Comparison of ENCODE assay signal across 8 cellular contexts in genomic region chr6:63637865-63638445, GRCh38. TPM values are rescaled to one million over a fixed set of nuclear protein-coding genes. Genes with fewer than 3 reads are reported as not detected.
DNase-seq lines count a peak whose midpoint lies in the region; ATAC-seq, FAIRE-seq and TF ChIP-seq lines count a peak whose summit lies in the region.

No MANE protein-coding gene starts in this region.

- peak overlapping the region; percentile 25 to 100 (median 96) for H3K4me3 Mint-ChIP-seq in naive B cell

- H3K9me3 Mint-ChIP-seq in naive B cell = no peaks in the 10 kb centered on the region

- ATAC-seq in GM12878 = no peak
- ATAC-seq in naive B cell (ENCODE audit: low read depth in 2 of 2) = no peak
- no peak for ATAC-seq in GM18861 (IDR thresholded peaks at IDR 0.05; ENCODE audit: unreplicated experiment)

- no peak for TF ChIP-seq RAD21 in GM12878 (IDR thresholded peaks at IDR 0.05; ENCODE audit: insufficient read depth, low read depth, low read length)

- no peaks in the 10 kb centered on the region for H3K27me3 Mint-ChIP-seq in naive B cell

- in situ Hi-C loops in GM12878 (cut with MboI) = no loop called here

- H3K79me2 ChIP-seq in GM12878 (ENCODE audit: control insufficient read depth, insufficient read depth, low read length) = peaks cover 73% of the 10 kb centered on the region

- peaks cover 44 to 61% (median 56%) of the 10 kb centered on the region in 3 donors for H3K4me1 Mint-ChIP-seq in naive B cell

- no peak overlapping the region for H2AFZ ChIP-seq in GM12878 (ENCODE audit: control insufficient read depth, low read depth, low read length)

- H3K27ac Mint-ChIP-seq in naive B cell = peak overlapping the region in 3 of 6 donors; percentile 42 to 96 (median 58)

- intact Hi-C loops in GM12878 (cut with micrococcal nuclease; ENCODE audit: unreplicated experiment) (loop anchor here (2.0 to 5.0 kb wide), 3 partner anchors 13 to 285 kb away; no protein-coding TSS in a partner anchor), adrenal gland (cut with DNase I) (no loop called here)

- peaks cover 7 to 45% (median 38%) of the 10 kb centered on the region in 10 experiments for H3K4me1 ChIP-seq in BLaER1 treated with 17β-estradiol and CSF1 and Interleukin-3, amounts not matched to agents 10 nM and 100 nM
- H3K4me1 ChIP-seq in HUES48 (ENCODE audit: control insufficient read depth, insufficient read depth, low read length) (peaks cover 36% of the 10 kb centered on the region), GM12878 (ENCODE audit: control insufficient read depth, insufficient read depth, low read length) (no peaks in the 10 kb centered on the region), adrenal gland (replicated peaks in 1 of 2) (peaks cover 13 to 48% of the 10 kb centered on the region in 2 donors)

- H3K4me3 ChIP-seq in BLaER1 treated with 17β-estradiol and CSF1 and Interleukin-3, amounts not matched to agents 10 nM and 100 nM = peak overlapping the region; percentile 86 to 98 (median 94)
- H3K4me3 ChIP-seq in HUES48 (ENCODE audit: low read depth, low read length) (peak overlapping the region; percentile 98), GM12878 (peak overlapping the region; percentile 78), adrenal gland (peak overlapping the region in 1 of 4 donors; percentile 81)

- no peak for TF ChIP-seq EP300 in GM12878 (IDR thresholded peaks at IDR 0.05; ENCODE audit: borderline replicate concordance in 1 of 2, control insufficient read depth in 1 of 2, low read depth in 2 of 2, low read length in 2 of 2)

- peaks cover 4 to 17% (median 10%) of the 10 kb centered on the region in 11 experiments; a peak in 16 of 22 replicates for H3K36me3 ChIP-seq in BLaER1 treated with 17β-estradiol and CSF1 and Interleukin-3, amounts not matched to agents 10 nM and 100 nM
- 0 out of 2 replicates have a peak, but pooled peaks cover 6% of the 10 kb centered on the region for H3K36me3 ChIP-seq in HUES48 (ENCODE audit: control insufficient read depth, insufficient read depth, low read length)
- peaks cover 0 to 4% of the 10 kb centered on the region in 2 experiments; a peak in 1 of 4 replicates for H3K36me3 ChIP-seq in GM12878 (ENCODE audit: control insufficient read depth in 2 of 2, insufficient read depth in 2 of 2, low read length in 1 of 2)
- no peaks in the 10 kb centered on the region for H3K36me3 ChIP-seq in adrenal gland (replicated peaks in 1 of 2)

- no TSS peak for BruUV-seq in GM12878 (replicated peaks; lab: Mats Ljungman, UMichigan)

- H3K9me3 ChIP-seq in BLaER1 treated with 17β-estradiol and CSF1 and Interleukin-3, amounts not matched to agents 10 nM and 100 nM (replicated peaks in 1 of 11) = no peaks in the 10 kb centered on the region
- H3K9me3 ChIP-seq in HUES48 (ENCODE audit: control insufficient read depth, insufficient read depth, low read length) = no peaks in the 10 kb centered on the region
- H3K9me3 ChIP-seq in GM12878 (replicated peaks; ENCODE audit: control insufficient read depth, insufficient read depth, low read length) = no peaks in the 10 kb centered on the region
- no peaks in the 10 kb centered on the region for H3K9me3 ChIP-seq in adrenal gland (replicated peaks in 1 of 3)

- H3K27ac ChIP-seq in BLaER1 treated with 17β-estradiol and CSF1 and Interleukin-3, amounts not matched to agents 10 nM and 100 nM = peak overlapping the region in 5 of 11 experiments; percentile 92 to 99 (median 98); a peak in 8 of 22 replicates
- H3K27ac ChIP-seq in HUES48 (ENCODE audit: low read depth, low read length) = no peak overlapping the region
- H3K27ac ChIP-seq in GM12878 (ENCODE audit: control insufficient read depth, insufficient read depth) = no peak overlapping the region
- H3K27ac ChIP-seq in adrenal gland = no peak overlapping the region

- H3K4me2 ChIP-seq in BLaER1 treated with 17β-estradiol and CSF1 and Interleukin-3, amounts not matched to agents 10 nM and 100 nM = peak overlapping the region; percentile 74 to 89 (median 82)
- H3K4me2 ChIP-seq in GM12878 (ENCODE audit: control insufficient read depth, insufficient read depth) = peak overlapping the region; percentile 73

- TF ChIP-seq POLR2A in GM12878 (IDR thresholded peaks at IDR 0.05; ENCODE audit: low read depth, low read length) (no peak), adrenal gland (IDR thresholded peaks at IDR 0.05) (no peak)

- POLR2A ChIA-PET in GM12878 (lab: Charles Lee) = no interaction called here

- H3K9ac ChIP-seq in BLaER1 treated with 17β-estradiol and CSF1 and Interleukin-3, amounts not matched to agents 10 nM and 100 nM = peak overlapping the region; percentile 94 to 99 (median 98); a peak in 18 of 22 replicates
- H3K9ac ChIP-seq in HUES48 (ENCODE audit: low read depth, low read length) = no peak overlapping the region
- H3K9ac ChIP-seq in GM12878 (ENCODE audit: control insufficient read depth, insufficient read depth, low read length) = peak overlapping the region; percentile 90

- H4K20me1 ChIP-seq in BLaER1 treated with 17β-estradiol and CSF1 and Interleukin-3, amounts not matched to agents 10 nM and 100 nM = peaks cover 35 to 70% (median 65%) of the 10 kb centered on the region in 11 experiments; a peak in 21 of 22 replicates
- H4K20me1 ChIP-seq in GM12878 (ENCODE audit: control insufficient read depth, insufficient read depth) = peaks cover 3% of the 10 kb centered on the region; the same call in 1 of the 2 replicates

- RAD21 ChIA-PET in GM12878 (lab: Charles Lee; ENCODE audit: unreplicated experiment) = interaction anchor here (0.6 to 4.0 kb wide), 9 partner anchors 12 to 285 kb away, joined by 3 to 17 read pairs (median 4); no protein-coding TSS in a partner anchor

- 22% methylated on average over 2 of the region's 2 CpGs for WGBS in GM12878 (ENCODE audit: insufficient coverage, insufficient replicate concordance, low lambda C conversion rate, missing lambda C conversion rate)
- 29 to 49% (median 35%) methylated on average over 2 of the region's 2 CpGs for WGBS in adrenal gland, 4 donors

- no peak for TF ChIP-seq CTCF in GM12878 (IDR thresholded peaks at IDR 0.05 in 2 of 3, conservative IDR thresholded peaks at IDR 0.05 in 1 of 3; ENCODE audit: control insufficient read depth in 2 of 3, extremely low read depth in 1 of 3, insufficient read depth in 1 of 3, low read depth in 3 of 3, low read length in 3 of 3)
- TF ChIP-seq CTCF in adrenal gland (IDR thresholded peaks at IDR 0.05) = no peak

- peaks cover 0 to 7% of the 10 kb centered on the region in 2 donors for H3K36me3 Mint-ChIP-seq in naive B cell

- SMC1A ChIA-PET in GM12878 (lab: Charles Lee; ENCODE audit: uncharacterized antibody, unreplicated experiment) = interaction anchor here (0.9 to 1.6 kb wide), 10 partner anchors 11 to 286 kb away, joined by 3 to 7 read pairs (median 4); no protein-coding TSS in a partner anchor

- H3K27me3 ChIP-seq in BLaER1 treated with 17β-estradiol and CSF1 and Interleukin-3, amounts not matched to agents 10 nM and 100 nM = no peaks in the 10 kb centered on the region
- H3K27me3 ChIP-seq in HUES48 (ENCODE audit: control insufficient read depth, insufficient read depth, low read length) = peaks cover 15% of the 10 kb centered on the region
- no peaks in the 10 kb centered on the region for H3K27me3 ChIP-seq in GM12878 (replicated peaks in 1 of 2; ENCODE audit: control insufficient read depth in 2 of 2, insufficient read depth in 2 of 2, low read length in 1 of 2)
- H3K27me3 ChIP-seq in adrenal gland = no peaks in the 10 kb centered on the region

- CTCF ChIA-PET in GM12878 (lab: Yijun Ruan, JAX) = interaction anchor here (0.6 to 1.8 kb wide), 7 partner anchors 37 to 285 kb away, joined by 3 to 7 read pairs (median 5); no protein-coding TSS in a partner anchor

- DNase-seq in GM12878 (ENCODE audit: low read depth, low spot score) = no peak
- no peak for DNase-seq in naive B cell
- no peak for DNase-seq in DMS153 (lab: John Stamatoyannopoulos, UW)
- DNase-seq in MV-4-11 (lab: John Stamatoyannopoulos, UW) = no peak
- no peak for DNase-seq in adrenal gland

- no peak for FAIRE-seq in GM12878 (lab: Jason Lieb, UNC)

TF ChIP-seq in GM12878, 131 proteins besides CTCF, POLR2A, EP300 and RAD21 (continues in another document):
- TF ChIP-seq SREBF2 (IDR thresholded peaks at IDR 0.05; ENCODE audit: low read length) = no peak
- no peak for TF ChIP-seq POU2F2 (IDR thresholded peaks at IDR 0.05; ENCODE audit: borderline replicate concordance, low read depth, low read length)
- no peak for TF ChIP-seq ZNF24 (IDR thresholded peaks at IDR 0.05)
- no peak for TF ChIP-seq BCL3 (IDR thresholded peaks at IDR 0.05; ENCODE audit: borderline replicate concordance, insufficient read depth, low read depth, low read length, poor library complexity, severe bottlenecking)
- TF ChIP-seq ZNF274 (IDR thresholded peaks at IDR 0.05; ENCODE audit: insufficient read depth, insufficient read length) = no peak

RNA-seq across cellular contexts. Expression of gene PHF3, which starts 2.4 kb away (rescaled TPM):
- 223 and 233 TPM in 2 replicates for total RNA-seq in GM12878 (2013; cell fraction: nucleolus; rRNA removed)
- 38.2 and 43.6 TPM in 2 replicates for total RNA-seq in GM12878 (2014; rRNA removed)
- 59.3 and 61.5 TPM in 2 replicates for total RNA-seq in GM12878 (2014; rRNA removed; fragmentation: Illumina TruSeq; extraction: Trizol)
- total RNA-seq in GM12878 (2021) = 39.4 and 41.1 TPM in 2 replicates
- 12.7 TPM for polyA plus RNA-seq in GM12878 (2011; ENCODE audit: low read depth)
- 29.0 and 48.5 TPM in 2 replicates for polyA plus RNA-seq in GM12878 (2011; rRNA removed)
- polyA plus RNA-seq in GM12878 (2011; cell fraction: cytosol; rRNA removed) = 6.4 and 7.9 TPM in 2 replicates
- polyA plus RNA-seq in GM12878 (2011; cell fraction: nucleus; rRNA removed) = 79.7 and 85.1 TPM in 2 replicates
- polyA plus RNA-seq in GM12878 (2012) = 20.3 and 28.3 TPM in 2 replicates
- 34.3 and 42.9 TPM in 2 replicates for polyA plus RNA-seq in GM12878 (2014; fragmentation: Illumina TruSeq; extraction: Trizol)
- 1 to 10 TPM; 8.3 to 9.5 TPM for polyA plus RNA-seq in GM12878 (2014; fragmentation: Nextera tagmentation; extraction: Ambion mirVana)
- polyA plus RNA-seq in GM12878 (2014; rRNA removed) = 17.2 and 18.6 TPM in 2 replicates
- polyA plus RNA-seq in GM12878 (2016; fragmentation: Nextera tagmentation; extraction: Ambion mirVana) = 10 to 100 TPM; 18.2 to 24.2 TPM
- 33.7 and 44.9 TPM in 2 replicates for polyA minus RNA-seq in GM12878 (2011; rRNA and poly(A)+ RNA removed)
- polyA minus RNA-seq in GM12878 (2011; cell fraction: cytosol; rRNA and poly(A)+ RNA removed) = 15.9 and 17.9 TPM in 2 replicates
- 92.0 and 133 TPM in 2 replicates for polyA minus RNA-seq in GM12878 (2011; cell fraction: nucleus; rRNA and poly(A)+ RNA removed)
- polyA plus RNA-seq in naive B cell (ENCODE audit: low read depth in 6 of 6) = 10 to 100 TPM in 5 of 6 donors, 1 to 10 TPM in 1; 4.8 to 54.3 (median 31.4) TPM
- total RNA-seq in adrenal gland = 10 to 100 TPM; 41.3 to 89.9 (median 70.6) TPM
- polyA plus RNA-seq in adrenal gland = 10 to 100 TPM in 2 of 3 donors, 1 to 10 TPM in 1; 9.7 to 43.3 (median 15.0) TPM
